In the genomic region with DNA sequence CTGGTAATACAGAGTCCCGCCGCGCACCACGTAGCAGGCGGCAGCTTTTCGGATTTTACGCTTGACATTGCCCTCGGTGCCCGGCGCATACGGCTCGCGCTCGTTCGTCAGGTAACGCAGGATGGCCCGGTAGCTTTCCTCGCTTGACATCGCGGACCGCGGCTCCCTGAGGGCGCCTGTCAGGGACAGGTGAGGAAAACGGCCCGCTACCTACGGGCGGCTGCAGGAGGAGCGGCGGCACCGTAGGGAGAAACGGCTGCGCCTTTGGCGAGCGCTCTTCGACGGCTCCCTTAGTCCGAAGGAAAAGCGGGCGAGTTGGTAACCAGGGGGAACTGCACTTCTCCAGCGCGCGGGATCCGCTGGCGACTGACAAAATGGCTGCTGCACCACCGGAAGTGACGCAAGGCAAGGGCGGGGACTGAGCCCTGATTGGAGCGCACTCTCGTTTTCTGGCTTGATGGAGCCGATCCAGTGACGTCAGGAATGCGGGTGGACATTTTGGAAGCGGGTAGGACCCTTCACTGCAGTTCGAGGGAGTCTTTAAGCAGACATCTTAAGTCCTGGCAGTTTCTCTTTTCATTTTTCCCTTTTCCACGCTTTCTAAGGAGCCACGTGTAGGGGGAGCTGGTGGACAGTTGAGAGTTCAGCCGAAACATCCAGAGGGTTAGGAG, we compare ENCODE assay signal across 8 cellular contexts. TPM values are rescaled to one million over a fixed set of nuclear protein-coding genes. Genes with fewer than 3 reads are reported as not detected.
DNase-seq lines count a peak whose midpoint lies in the region; TF ChIP-seq lines count a peak whose summit lies in the region.

A gene with protein sequence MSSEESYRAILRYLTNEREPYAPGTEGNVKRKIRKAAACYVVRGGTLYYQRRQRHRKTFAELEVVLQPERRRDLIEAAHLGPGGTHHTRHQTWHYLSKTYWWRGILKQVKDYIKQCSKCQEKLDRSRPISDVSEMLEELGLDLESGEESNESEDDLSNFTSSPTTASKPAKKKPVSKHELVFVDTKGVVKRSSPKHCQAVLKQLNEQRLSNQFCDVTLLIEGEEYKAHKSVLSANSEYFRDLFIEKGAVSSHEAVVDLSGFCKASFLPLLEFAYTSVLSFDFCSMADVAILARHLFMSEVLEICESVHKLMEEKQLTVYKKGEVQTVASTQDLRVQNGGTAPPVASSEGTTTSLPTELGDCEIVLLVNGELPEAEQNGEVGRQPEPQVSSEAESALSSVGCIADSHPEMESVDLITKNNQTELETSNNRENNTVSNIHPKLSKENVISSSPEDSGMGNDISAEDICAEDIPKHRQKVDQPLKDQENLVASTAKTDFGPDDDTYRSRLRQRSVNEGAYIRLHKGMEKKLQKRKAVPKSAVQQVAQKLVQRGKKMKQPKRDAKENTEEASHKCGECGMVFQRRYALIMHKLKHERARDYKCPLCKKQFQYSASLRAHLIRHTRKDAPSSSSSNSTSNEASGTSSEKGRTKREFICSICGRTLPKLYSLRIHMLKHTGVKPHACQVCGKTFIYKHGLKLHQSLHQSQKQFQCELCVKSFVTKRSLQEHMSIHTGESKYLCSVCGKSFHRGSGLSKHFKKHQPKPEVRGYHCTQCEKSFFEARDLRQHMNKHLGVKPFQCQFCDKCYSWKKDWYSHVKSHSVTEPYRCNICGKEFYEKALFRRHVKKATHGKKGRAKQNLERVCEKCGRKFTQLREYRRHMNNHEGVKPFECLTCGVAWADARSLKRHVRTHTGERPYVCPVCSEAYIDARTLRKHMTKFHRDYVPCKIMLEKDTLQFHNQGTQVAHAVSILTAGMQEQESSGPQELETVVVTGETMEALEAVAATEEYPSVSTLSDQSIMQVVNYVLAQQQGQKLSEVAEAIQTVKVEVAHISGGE (minus strand): TSS at position 368 of the 671 bp plus-strand sequence. CDS start 218 bp downstream, at position 150.

- H3K9me3 ChIP-seq in ES-I3 (ENCODE audit: control insufficient read depth, insufficient read depth, low read length) (no peaks in the 10 kb centered on the region), ovary (no peaks in the 10 kb centered on the region), transverse colon (no peaks in the 10 kb centered on the region)

- TF ChIP-seq POLR2A in ovary (IDR thresholded peaks at IDR 0.05) (peak; percentile 93), transverse colon (IDR thresholded peaks at IDR 0.05) (peak; percentile 81)

- in situ Hi-C loops in transverse colon (cut with MboI; ENCODE audit: low pct_ligation_motif_present in 1 of 4, low pct_unique_long_range_greater_than_20kb in 1 of 4, low sequenced_read_pairs in 3 of 4) = no loop called here

- H3K4me1 ChIP-seq in ES-I3 (ENCODE audit: insufficient read depth, low read length) (no peaks in the 10 kb centered on the region), ovary (ENCODE audit: insufficient read depth) (peaks cover 10% of the 10 kb centered on the region), transverse colon (peaks cover 11 to 27% (median 19%) of the 10 kb centered on the region in 4 donors)

- DNase-seq in H7 = peak; percentile 95
- DNase-seq in NAMALWA (ENCODE audit: low spot score) = peak; percentile 100
- peak; percentile 99 for DNase-seq in activated T-helper 9 cell treated with anti-CD3 and anti-CD28 coated beads, Interleukin-2, amount 50 U/mL, for 16 hours (ENCODE audit: low read depth)
- DNase-seq in germinal center (ENCODE audit: low spot score) = peak; percentile 98
- DNase-seq in ovary = peak; percentile 100
- DNase-seq in transverse colon = peak; percentile 100
- DNase-seq in NCI-H187 treated with DMSO at 0.1 percent for 48 hours (lab: John Stamatoyannopoulos, UW) = no peak

- WGBS in ovary, 3 donors = 0 to 1% (median 0%) methylated on average over 49 to 57 of the region's 57 CpGs
- WGBS in transverse colon (ENCODE audit: low coverage in 1 of 2), 2 donors = 0% methylated on average over 4 to 48 of the region's 57 CpGs

- H3K27me3 ChIP-seq in H7 (ENCODE audit: control insufficient read depth, insufficient read depth, low read length) = no peaks in the 10 kb centered on the region
- no peaks in the 10 kb centered on the region for H3K27me3 ChIP-seq in ovary
- H3K27me3 ChIP-seq in transverse colon = no peaks in the 10 kb centered on the region

- H3K4me3 ChIP-seq in H7 (ENCODE audit: insufficient read depth, low read depth, low read length) (peak within 1 kb of the TSS; percentile 96), ovary (peak within 1 kb of the TSS; percentile 83), transverse colon (peak within 1 kb of the TSS; percentile 80 to 94 (median 92))

- H3K36me3 ChIP-seq in ES-I3 (ENCODE audit: insufficient read depth, low read length) (peaks cover 11% of the 10 kb centered on the region), H7 (replicated peaks; ENCODE audit: control insufficient read depth, insufficient read depth, low read length) (peaks cover 17% of the 10 kb centered on the region), ovary (no peaks in the 10 kb centered on the region), transverse colon (peaks cover 0 to 17% (median 3%) of the 10 kb centered on the region in 4 donors)

- intact Hi-C loops in ovary (cut with DNase I) = loop anchor here in 1 of 4 donors (10.0 kb wide), 1 partner anchor 102 kb away; a partner anchor contains a TSS
- intact Hi-C loops in transverse colon (cut with DNase I; ENCODE audit: low total_unique reads) = no loop called here

- TF ChIP-seq CTCF in ovary (IDR thresholded peaks at IDR 0.05) (peak; percentile 45 to 63 (median 45)), transverse colon (IDR thresholded peaks at IDR 0.05) (peak in 4 of 5 experiments; percentile 18 to 51 (median 38))

- peak within 1 kb of the TSS; percentile 89 to 96 for H3K27ac ChIP-seq in ovary
- peak within 1 kb of the TSS; percentile 98 to 100 (median 98) for H3K27ac ChIP-seq in transverse colon

- TF ChIP-seq EP300 in ovary (IDR thresholded peaks at IDR 0.05) = no peak
- no peak for TF ChIP-seq EP300 in transverse colon (IDR thresholded peaks at IDR 0.05; ENCODE audit: low read depth)

- peak within 1 kb of the TSS; percentile 93 for H3K9ac ChIP-seq in ES-I3 (ENCODE audit: low read depth, low read length)

RNA-seq across cellular contexts. Expression of the gene that starts here (rescaled TPM):
- 15.3 and 19.6 TPM in 2 replicates for total RNA-seq in H7 (2014; rRNA removed; shearing (Covaris generic))
- total RNA-seq in ovary (10 to 100 TPM; 15.1 to 24.7 (median 19.3) TPM), transverse colon (10 to 100 TPM; 11.6 to 29.1 (median 21.5) TPM)
- polyA plus RNA-seq in ovary = 10 to 100 TPM in 1 of 2 donors, 1 to 10 TPM in 1; 7.6 to 10.7 TPM
